In the genomic region with DNA sequence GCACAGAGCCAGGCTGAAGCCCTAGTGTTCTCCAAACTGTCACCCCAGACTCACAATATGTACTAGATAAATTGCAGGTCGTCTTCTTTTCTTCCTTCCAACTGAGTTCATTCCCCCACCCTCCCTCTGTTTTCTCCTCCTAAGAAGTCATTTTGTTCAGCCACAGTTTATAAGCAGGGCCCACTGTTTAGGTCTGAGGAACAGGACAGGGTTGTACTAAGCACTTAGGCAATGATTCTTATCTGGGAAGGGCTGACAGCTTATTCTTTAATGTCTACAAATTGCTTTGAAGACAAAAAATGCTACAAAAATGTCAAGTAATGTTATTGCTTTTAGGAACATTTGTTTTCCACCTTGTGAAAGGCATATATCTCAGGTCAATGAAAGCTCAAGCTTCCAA, we compare ENCODE assay signal across 21 cellular contexts.
"Had no signal": no experiment of that assay in that cellular context is flagged by ENCODE, and none has a peak within 500 bp of the region (broad histone marks: within the 10 kb centered on the region; RNA-seq: fewer than 3 reads in every experiment).

No MANE protein-coding gene starts in this region.

- DNase-seq: cerebellar nuclear complex; dermis blood vessel endothelial cell; erythroblast; glutamatergic neuron; islet precursor cell; mammary epithelial cell; natural killer cell; nucleus accumbens; stimulated activated CD4-positive, alpha-beta T cell treated with anti-CD3 and anti-CD28 coated beads, Interleukin-15, amount 100 ng/mL, for 24 hours; stimulated activated CD4-positive, alpha-beta T cell treated with anti-CD3 and anti-CD28 coated beads, Interleukin-1b, Interleukin-23, amount 100 ng/mL, for 48 hours; stimulated activated CD4-positive, alpha-beta T cell treated with anti-CD3 and anti-CD28 coated beads, Interleukin-4, amount 100 ng/mL, for 24 hours; stimulated activated naive B cell treated with anti-CD40 and anti-IgM and Interleukin-4, amounts not matched to agents 10 μg/mL and 1 μg/mL and 100 μg/mL, for 72 hours; stimulated activated naive CD8-positive, alpha-beta T cell treated with anti-CD3 and anti-CD28 coated beads, Interleukin-15, amount 100 ng/mL, for 72 hours; trophoblast cell had no signal

- ATAC-seq: gastroesophageal sphincter; left lobe of liver; natural killer cell; pancreas; right lobe of liver; stimulated activated naive B cell treated with anti-CD40 and anti-IgM and Interleukin-4, amounts not matched to agents 10 μg/mL and 1 μg/mL and 100 μg/mL, for 72 hours; stimulated activated naive CD8-positive, alpha-beta T cell treated with anti-CD3 and anti-CD28 coated beads, Interleukin-15, amount 100 ng/mL, for 72 hours had no signal

- H3K4me1 ChIP-seq: neural progenitor cell, pancreas, right lobe of liver had no signal

- H3K9me3 Mint-ChIP-seq: natural killer cell; neural progenitor cell; stimulated activated naive B cell treated with anti-CD40 and anti-IgM and Interleukin-4, amounts not matched to agents 10 μg/mL and 1 μg/mL and 100 μg/mL, for 72 hours; stimulated activated naive CD8-positive, alpha-beta T cell treated with anti-CD3 and anti-CD28 coated beads, Interleukin-15, amount 100 ng/mL, for 72 hours had no signal

- H3K4me3 ChIP-seq: gastroesophageal sphincter, neural progenitor cell, pancreas, right lobe of liver, spleen had no signal

- H3K4me1 Mint-ChIP-seq: natural killer cell; neural progenitor cell; stimulated activated naive CD8-positive, alpha-beta T cell treated with anti-CD3 and anti-CD28 coated beads, Interleukin-15, amount 100 ng/mL, for 72 hours had no signal

- H3K27ac ChIP-seq: neural progenitor cell, pancreas, right lobe of liver, spleen had no signal

- H2AFZ ChIP-seq: neural progenitor cell had no signal

- H3K36me3 ChIP-seq: neural progenitor cell, pancreas had no signal

- H3K9ac ChIP-seq: neural progenitor cell had no signal

- H3K9me3 ChIP-seq: gastroesophageal sphincter, pancreas, right lobe of liver, spleen had no signal

- H3K27ac Mint-ChIP-seq: natural killer cell; neural progenitor cell; progenitor cell of endocrine pancreas; stimulated activated naive B cell treated with anti-CD40 and anti-IgM and Interleukin-4, amounts not matched to agents 10 μg/mL and 1 μg/mL and 100 μg/mL, for 72 hours had no signal

- H3K27me3 ChIP-seq: gastroesophageal sphincter, neural progenitor cell, pancreas, right lobe of liver, spleen had no signal

- H3K27me3 Mint-ChIP-seq: progenitor cell of endocrine pancreas; stimulated activated naive B cell treated with anti-CD40 and anti-IgM and Interleukin-4, amounts not matched to agents 10 μg/mL and 1 μg/mL and 100 μg/mL, for 72 hours; stimulated activated naive CD8-positive, alpha-beta T cell treated with anti-CD3 and anti-CD28 coated beads, Interleukin-15, amount 100 ng/mL, for 72 hours had no signal

- H3K4me2 ChIP-seq: neural progenitor cell had no signal

- H3K4me3 Mint-ChIP-seq: natural killer cell; neural progenitor cell; stimulated activated naive B cell treated with anti-CD40 and anti-IgM and Interleukin-4, amounts not matched to agents 10 μg/mL and 1 μg/mL and 100 μg/mL, for 72 hours; stimulated activated naive CD8-positive, alpha-beta T cell treated with anti-CD3 and anti-CD28 coated beads, Interleukin-15, amount 100 ng/mL, for 72 hours had no signal
